25 cellular contexts compared by ENCODE assay signal in genomic region chr18:54235871-54236270, GRCh38. TPM values are rescaled to one million over a fixed set of nuclear protein-coding genes. Genes with fewer than 3 reads are reported as not detected.
DNase-seq lines count a peak whose midpoint lies in the region; ATAC-seq and TF ChIP-seq lines count a peak whose summit lies in the region.
"Had no signal": no experiment of that assay in that cellular context is flagged by ENCODE, and none has a peak within 500 bp of the region (broad histone marks: within the 10 kb centered on the region; RNA-seq: fewer than 3 reads in every experiment).

No MANE protein-coding gene starts in this region.

- no peaks in the 10 kb centered on the region for H3K9me3 ChIP-seq in smooth muscle cell (replicated peaks; ENCODE audit: low read depth)
- H3K9me3 ChIP-seq: gastrocnemius medialis, stomach, tibial artery had no signal

- H3F3A ChIP-seq in smooth muscle cell (ENCODE audit: low read depth), result no peaks in the 10 kb centered on the region

- H3K79me2 ChIP-seq in smooth muscle cell (ENCODE audit: low read depth), result no peaks in the 10 kb centered on the region

- H4K20me1 ChIP-seq in smooth muscle cell (ENCODE audit: low read depth), result no peaks in the 10 kb centered on the region
- H4K20me1 ChIP-seq: BLaER1 treated with 17β-estradiol and CSF1 and Interleukin-3, amounts not matched to agents 10 nM and 100 nM had no signal

- DNase-seq in EL (peak; percentile 56), amniotic epithelial cell (ENCODE audit: low read depth) (peak; percentile 48), foreskin fibroblast (peak; percentile 20 to 59), smooth muscle cell (lab: John Stamatoyannopoulos, UW; ENCODE audit: unreplicated experiment) (no peak), ecto neural progenitor cell (ENCODE audit: low spot score) (no peak), caudate nucleus (lab: John Stamatoyannopoulos, UW) (no peak)
- DNase-seq: activated CD4-positive, alpha-beta T cell treated with anti-CD3 and anti-CD28 coated beads, Interleukin-2, amount 50 U/mL, for 4 hours; activated naive CD4-positive, alpha-beta T cell treated with Interleukin-2 at 50 U/mL for 16 hours; activated T-cell treated with anti-CD3 and anti-CD28 coated beads, Interleukin-2, amount 50 U/mL, for 72 hours; effector CD8-positive, alpha-beta T cell; gastrocnemius medialis; GM23248; immature natural killer cell; NCI-H1092; NCI-H187 treated with DMSO at 0.1 percent for 48 hours; SIG-M5; stomach; SW 1271; T-helper 9 cell; tibial artery had no signal

- peaks cover 7% of the 10 kb centered on the region for H3K4me1 ChIP-seq in smooth muscle cell (ENCODE audit: low read depth)
- H3K4me1 ChIP-seq: stomach, tibial artery had no signal

- peak overlapping the region; percentile 71 for H3K4me2 ChIP-seq in smooth muscle cell
- H3K4me2 ChIP-seq: BLaER1 treated with 17β-estradiol and CSF1 and Interleukin-3, amounts not matched to agents 10 nM and 100 nM had no signal

- no peak overlapping the region for H3K9ac ChIP-seq in smooth muscle cell (ENCODE audit: low read depth)
- H3K9ac ChIP-seq: BLaER1 treated with 17β-estradiol and CSF1 and Interleukin-3, amounts not matched to agents 10 nM and 100 nM; GM23248 had no signal

- TF ChIP-seq CTCF in foreskin fibroblast (IDR thresholded peaks at IDR 0.05; ENCODE audit: low read depth, low read length), result no peak
- TF ChIP-seq CTCF in smooth muscle cell (IDR thresholded peaks at IDR 0.05; ENCODE audit: borderline replicate concordance, insufficient read depth, poor library complexity, severe bottlenecking), result no peak

- H2AFZ ChIP-seq in smooth muscle cell (ENCODE audit: low read depth), result peak overlapping the region; percentile 93
- H2AFZ ChIP-seq: GM23248 had no signal

- no peak for ATAC-seq in GM18861 (IDR thresholded peaks at IDR 0.05; ENCODE audit: unreplicated experiment)
- ATAC-seq: activated T-cell treated with anti-CD3 and anti-CD28 coated beads, Interleukin-2, amount 50 U/mL, for 72 hours; gastrocnemius medialis; left lobe of liver; natural killer cell treated with Interleukin-12 subunit alpha and Interleukin-12 subunit beta and Interleukin-15 and Interleukin-18, amount 100 ng/mL, for 72 hours; WTC11 had no signal

- H3K4me3 ChIP-seq in foreskin fibroblast (ENCODE audit: low read depth in 1 of 2, low read length in 2 of 2) (peak overlapping the region in 1 of 2 donors; percentile 15), smooth muscle cell (peak overlapping the region; percentile 25)
- H3K4me3 ChIP-seq: BLaER1 treated with 17β-estradiol and CSF1 and Interleukin-3, amounts not matched to agents 10 nM and 100 nM; gastrocnemius medialis; GM23248; stomach; tibial artery had no signal

- H3K27ac ChIP-seq in smooth muscle cell (ENCODE audit: low read depth) (peak overlapping the region; percentile 9), caudate nucleus (ENCODE audit: low read depth, low read length) (no peak overlapping the region)
- H3K27ac ChIP-seq: BLaER1 treated with 17β-estradiol and CSF1 and Interleukin-3, amounts not matched to agents 10 nM and 100 nM; gastrocnemius medialis; GM23248; stomach; tibial artery had no signal

- 31% methylated on average over 8 of the region's 8 CpGs for WGBS in smooth muscle cell (ENCODE audit: low lambda C conversion rate)

- no peaks in the 10 kb centered on the region for H3K27me3 ChIP-seq in smooth muscle cell (ENCODE audit: low read depth)
- H3K27me3 ChIP-seq: BLaER1 treated with 17β-estradiol and CSF1 and Interleukin-3, amounts not matched to agents 10 nM and 100 nM; gastrocnemius medialis; stomach; tibial artery had no signal

- H3K36me3 ChIP-seq in smooth muscle cell (ENCODE audit: low read depth), result no peaks in the 10 kb centered on the region
- H3K36me3 ChIP-seq: BLaER1 treated with 17β-estradiol and CSF1 and Interleukin-3, amounts not matched to agents 10 nM and 100 nM; gastrocnemius medialis; stomach; tibial artery had no signal

RNA-seq across cellular contexts. Expression of gene MBD2, which starts 11.4 kb away (rescaled TPM):
- 18.8 and 28.5 TPM in 2 replicates for total RNA-seq in smooth muscle cell
- polyA plus RNA-seq in smooth muscle cell, result 42.6 and 63.9 TPM in 2 replicates

RNA-seq across cellular contexts. Expression of gene POLI, which starts 33.4 kb away (rescaled TPM):
- 36.1 and 56.7 TPM in 2 replicates for total RNA-seq in smooth muscle cell
- 22.8 and 23.0 TPM in 2 replicates for polyA plus RNA-seq in smooth muscle cell

Comparison
In these comparisons a context has a peak if more than half of its experiments do, and no peak if none do; other contexts are left out.
1. DNase-seq: peak in EL (single experiment), amniotic epithelial cell (single experiment) and foreskin fibroblast (2 of 2); none in smooth muscle cell (single experiment), ecto neural progenitor cell (single experiment) and caudate nucleus (0 of 61).